Comparison of ENCODE assay signal across 10 cellular contexts in genomic region chr17:44384281-44384822, GRCh38. TPM values are rescaled to one million over a fixed set of nuclear protein-coding genes. Genes with fewer than 3 reads are reported as not detected.
A peak's percentile ranks its signal among the peaks of the same experiment; 100 is the strongest.
DNase-seq lines count a peak whose midpoint lies in the region; ATAC-seq lines count a peak whose summit lies in the region.
"Had no signal": no experiment of that assay in that cellular context is flagged by ENCODE, and none has a peak within 500 bp of the region (broad histone marks: within the 10 kb centered on the region; RNA-seq: fewer than 3 reads in every experiment).

No MANE protein-coding gene starts in this region.

- no peaks in the 10 kb centered on the region for H3K9me3 Mint-ChIP-seq in T-helper 2 cell treated with Interferon-gamma antibody and Interleukin-4, amounts not matched to agents 5 μg/mL and 100 μg/mL, for 36 hours
- no peaks in the 10 kb centered on the region for H3K9me3 Mint-ChIP-seq in activated CD4-positive, alpha-beta memory T cell treated with anti-CD3 and anti-CD28 coated beads, Interleukin-2, amount 10 ng/mL, durations not matched to agents 7 days and 5 days
- no peaks in the 10 kb centered on the region for H3K9me3 Mint-ChIP-seq in stimulated activated effector memory CD8-positive, alpha-beta T cell treated with anti-CD3 and anti-CD28 coated beads, Interleukin-12 subunit alpha, Interleukin-12 subunit beta, amount 100 ng/mL, for 72 hours

- POLR2A ChIA-PET in activated CD4-positive, alpha-beta memory T cell treated with anti-CD3 and anti-CD28 coated beads, Interleukin-2, amount 10 ng/mL, durations not matched to agents 7 days and 5 days (lab: Charles Lee): interaction anchor here (1.1 to 1.5 kb wide), 4 partner anchors 58 to 305 kb away, joined by 3 to 5 read pairs (median 3); partner anchors contain the start of gene GPATCH8

- peaks cover under 1% of the 10 kb centered on the region for H3K4me1 Mint-ChIP-seq in T-helper 2 cell treated with Interferon-gamma antibody and Interleukin-4, amounts not matched to agents 5 μg/mL and 100 μg/mL, for 36 hours (ENCODE audit: low read depth)
- peaks cover 9% of the 10 kb centered on the region for H3K4me1 Mint-ChIP-seq in activated CD4-positive, alpha-beta memory T cell treated with anti-CD3 and anti-CD28 coated beads, Interleukin-2, amount 10 ng/mL, durations not matched to agents 7 days and 5 days
- peaks cover 11% of the 10 kb centered on the region for H3K4me1 Mint-ChIP-seq in stimulated activated effector memory CD8-positive, alpha-beta T cell treated with anti-CD3 and anti-CD28 coated beads, Interleukin-12 subunit alpha, Interleukin-12 subunit beta, amount 100 ng/mL, for 72 hours

- no peak overlapping the region for H3K27ac Mint-ChIP-seq in T-helper 2 cell treated with Interferon-gamma antibody and Interleukin-4, amounts not matched to agents 5 μg/mL and 100 μg/mL, for 36 hours
- no peak overlapping the region for H3K27ac Mint-ChIP-seq in activated CD4-positive, alpha-beta memory T cell treated with anti-CD3 and anti-CD28 coated beads, Interleukin-2, amount 10 ng/mL, durations not matched to agents 7 days and 5 days
- H3K27ac Mint-ChIP-seq in stimulated activated effector memory CD8-positive, alpha-beta T cell treated with anti-CD3 and anti-CD28 coated beads, Interleukin-12 subunit alpha, Interleukin-12 subunit beta, amount 100 ng/mL, for 72 hours: no peak overlapping the region

- peak overlapping the region; percentile 47 for H3K4me3 Mint-ChIP-seq in T-helper 2 cell treated with Interferon-gamma antibody and Interleukin-4, amounts not matched to agents 5 μg/mL and 100 μg/mL, for 36 hours
- peak overlapping the region; percentile 43 for H3K4me3 Mint-ChIP-seq in activated CD4-positive, alpha-beta memory T cell treated with anti-CD3 and anti-CD28 coated beads, Interleukin-2, amount 10 ng/mL, durations not matched to agents 7 days and 5 days
- H3K4me3 Mint-ChIP-seq in stimulated activated effector memory CD8-positive, alpha-beta T cell treated with anti-CD3 and anti-CD28 coated beads, Interleukin-12 subunit alpha, Interleukin-12 subunit beta, amount 100 ng/mL, for 72 hours: peak overlapping the region; percentile 69

- H3K27me3 Mint-ChIP-seq in T-helper 2 cell treated with Interferon-gamma antibody and Interleukin-4, amounts not matched to agents 5 μg/mL and 100 μg/mL, for 36 hours (ENCODE audit: low read depth): peaks cover 23% of the 10 kb centered on the region
- H3K27me3 Mint-ChIP-seq in activated CD4-positive, alpha-beta memory T cell treated with anti-CD3 and anti-CD28 coated beads, Interleukin-2, amount 10 ng/mL, durations not matched to agents 7 days and 5 days: peaks cover 31% of the 10 kb centered on the region

- ATAC-seq in stimulated activated effector memory CD8-positive, alpha-beta T cell treated with anti-CD3 and anti-CD28 coated beads, Interleukin-12 subunit alpha, Interleukin-12 subunit beta, amount 100 ng/mL, for 72 hours: no peak
- ATAC-seq in HG02884 (IDR thresholded peaks at IDR 0.05; ENCODE audit: unreplicated experiment) (no peak), HG02981 (IDR thresholded peaks at IDR 0.05; ENCODE audit: unreplicated experiment) (no peak)

- CTCF ChIA-PET in activated CD4-positive, alpha-beta memory T cell treated with anti-CD3 and anti-CD28 coated beads, Interleukin-2, amount 10 ng/mL, durations not matched to agents 7 days and 5 days (lab: Charles Lee): interaction anchor here (1.3 to 1.8 kb wide), 2 partner anchors 8 to 15 kb away, joined by 3 to 4 read pairs; no protein-coding TSS in a partner anchor

- H3K36me3 Mint-ChIP-seq in T-helper 2 cell treated with Interferon-gamma antibody and Interleukin-4, amounts not matched to agents 5 μg/mL and 100 μg/mL, for 36 hours (ENCODE audit: low read depth): no peaks in the 10 kb centered on the region
- H3K36me3 Mint-ChIP-seq in activated CD4-positive, alpha-beta memory T cell treated with anti-CD3 and anti-CD28 coated beads, Interleukin-2, amount 10 ng/mL, durations not matched to agents 7 days and 5 days (ENCODE audit: low read depth): peaks cover 1% of the 10 kb centered on the region
- no peaks in the 10 kb centered on the region for H3K36me3 Mint-ChIP-seq in stimulated activated effector memory CD8-positive, alpha-beta T cell treated with anti-CD3 and anti-CD28 coated beads, Interleukin-12 subunit alpha, Interleukin-12 subunit beta, amount 100 ng/mL, for 72 hours

- no peak for DNase-seq in T-helper 2 cell treated with Interferon-gamma antibody and Interleukin-4, amounts not matched to agents 5 μg/mL and 100 μg/mL, for 36 hours (ENCODE audit: low spot score)
- DNase-seq in T-helper 2 cell (no peak), iPS-NIHi11 (ENCODE audit: low spot score) (peak; percentile 55), GDM1 (lab: John Stamatoyannopoulos, UW) (no peak)
- DNase-seq in activated CD4-positive, alpha-beta memory T cell treated with anti-CD3 and anti-CD28 coated beads, Interleukin-2, amount 10 ng/mL, durations not matched to agents 7 days and 5 days: no peak
- no peak for DNase-seq in stimulated activated effector memory CD8-positive, alpha-beta T cell treated with anti-CD3 and anti-CD28 coated beads, Interleukin-12 subunit alpha, Interleukin-12 subunit beta, amount 100 ng/mL, for 72 hours (ENCODE audit: low spot score in 2 of 2)
- DNase-seq: ACHN, testis had no signal

RNA-seq across cellular contexts. Expression of gene ITGA2B, which starts 5.1 kb away (rescaled TPM):
- total RNA-seq in activated CD4-positive, alpha-beta memory T cell treated with anti-CD3 and anti-CD28 coated beads, Interleukin-2, amount 10 ng/mL, durations not matched to agents 7 days and 5 days: under 1 TPM; 0.58 to 0.71 TPM

RNA-seq across cellular contexts. Expression of gene FAM171A2, which starts 20.7 kb away (rescaled TPM):
- total RNA-seq in activated CD4-positive, alpha-beta memory T cell treated with anti-CD3 and anti-CD28 coated beads, Interleukin-2, amount 10 ng/mL, durations not matched to agents 7 days and 5 days: under 1 TPM in 1 of 2 experiments, not detected in 1; 0.10 TPM

RNA-seq across cellular contexts. Expression of gene GRN, which starts 39.2 kb away (rescaled TPM):
- total RNA-seq in activated CD4-positive, alpha-beta memory T cell treated with anti-CD3 and anti-CD28 coated beads, Interleukin-2, amount 10 ng/mL, durations not matched to agents 7 days and 5 days: 10 to 100 TPM; 87.8 to 98.4 TPM

RNA-seq across cellular contexts. Expression of gene SLC25A39, which starts 59.7 kb away (rescaled TPM):
- total RNA-seq in activated CD4-positive, alpha-beta memory T cell treated with anti-CD3 and anti-CD28 coated beads, Interleukin-2, amount 10 ng/mL, durations not matched to agents 7 days and 5 days: 10 to 100 TPM; 72.6 to 77.0 TPM
